In the genomic region with DNA sequence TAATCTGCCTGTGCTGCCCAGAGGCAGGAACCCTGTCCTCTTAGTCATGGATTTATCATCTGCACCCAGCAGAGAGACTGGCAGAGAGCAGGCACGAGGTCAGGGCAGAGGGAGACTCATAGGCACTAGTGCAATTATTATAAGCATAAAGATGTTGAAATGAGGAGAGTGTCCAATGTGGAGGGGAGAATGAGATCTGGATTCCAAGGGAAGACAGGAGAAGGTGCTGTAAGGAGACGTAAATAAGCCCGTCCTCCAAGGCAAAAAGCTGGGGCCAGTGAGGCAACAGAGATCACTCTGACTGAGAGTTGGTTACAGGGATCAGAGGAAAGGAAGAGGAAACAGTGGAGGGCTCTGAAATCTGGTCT, we compare ENCODE assay signal across 1 cellular context.
TF ChIP-seq lines count a peak whose summit lies in the region.

No MANE protein-coding gene starts in this region.

TF ChIP-seq in GM12878, 131 proteins besides CTCF, POLR2A, EP300 and RAD21 (continued from another document):
- TF ChIP-seq, protein P1, sequence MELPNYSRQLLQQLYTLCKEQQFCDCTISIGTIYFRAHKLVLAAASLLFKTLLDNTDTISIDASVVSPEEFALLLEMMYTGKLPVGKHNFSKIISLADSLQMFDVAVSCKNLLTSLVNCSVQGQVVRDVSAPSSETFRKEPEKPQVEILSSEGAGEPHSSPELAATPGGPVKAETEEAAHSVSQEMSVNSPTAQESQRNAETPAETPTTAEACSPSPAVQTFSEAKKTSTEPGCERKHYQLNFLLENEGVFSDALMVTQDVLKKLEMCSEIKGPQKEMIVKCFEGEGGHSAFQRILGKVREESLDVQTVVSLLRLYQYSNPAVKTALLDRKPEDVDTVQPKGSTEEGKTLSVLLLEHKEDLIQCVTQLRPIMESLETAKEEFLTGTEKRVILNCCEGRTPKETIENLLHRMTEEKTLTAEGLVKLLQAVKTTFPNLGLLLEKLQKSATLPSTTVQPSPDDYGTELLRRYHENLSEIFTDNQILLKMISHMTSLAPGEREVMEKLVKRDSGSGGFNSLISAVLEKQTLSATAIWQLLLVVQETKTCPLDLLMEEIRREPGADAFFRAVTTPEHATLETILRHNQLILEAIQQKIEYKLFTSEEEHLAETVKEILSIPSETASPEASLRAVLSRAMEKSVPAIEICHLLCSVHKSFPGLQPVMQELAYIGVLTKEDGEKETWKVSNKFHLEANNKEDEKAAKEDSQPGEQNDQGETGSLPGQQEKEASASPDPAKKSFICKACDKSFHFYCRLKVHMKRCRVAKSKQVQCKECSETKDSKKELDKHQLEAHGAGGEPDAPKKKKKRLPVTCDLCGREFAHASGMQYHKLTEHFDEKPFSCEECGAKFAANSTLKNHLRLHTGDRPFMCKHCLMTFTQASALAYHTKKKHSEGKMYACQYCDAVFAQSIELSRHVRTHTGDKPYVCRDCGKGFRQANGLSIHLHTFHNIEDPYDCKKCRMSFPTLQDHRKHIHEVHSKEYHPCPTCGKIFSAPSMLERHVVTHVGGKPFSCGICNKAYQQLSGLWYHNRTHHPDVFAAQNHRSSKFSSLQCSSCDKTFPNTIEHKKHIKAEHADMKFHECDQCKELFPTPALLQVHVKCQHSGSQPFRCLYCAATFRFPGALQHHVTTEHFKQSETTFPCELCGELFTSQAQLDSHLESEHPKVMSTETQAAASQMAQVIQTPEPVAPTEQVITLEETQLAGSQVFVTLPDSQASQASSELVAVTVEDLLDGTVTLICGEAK (IDR thresholded peaks at IDR 0.05; ENCODE audit: borderline replicate concordance), result no peak
- TF ChIP-seq SMARCA5 (IDR thresholded peaks at IDR 0.05), result no peak
